ENCODE assay signal across 12 cellular contexts in genomic region chr1:94154989-94155388, GRCh38. TPM values are rescaled to one million over a fixed set of nuclear protein-coding genes. Genes with fewer than 3 reads are reported as not detected.
"Had no signal": no experiment of that assay in that cellular context is flagged by ENCODE, and none has a peak within 500 bp of the region (broad histone marks: within the 10 kb centered on the region; RNA-seq: fewer than 3 reads in every experiment).

No MANE protein-coding gene starts in this region.

- H3K27ac ChIP-seq: adrenal gland, neutrophil, tibial artery, vagina had no signal

- DNase-seq: activated CD4-positive, alpha-beta T cell treated with anti-CD3 and anti-CD28 coated beads, Interleukin-2, amount 50 U/mL, for 1 hour; activated naive CD4-positive, alpha-beta T cell treated with anti-CD3 and anti-CD28 coated beads, Interleukin-2, amount 10 ng/mL, durations not matched to agents 7 days and 5 days; foreskin melanocyte; naive B cell; T-helper 2 cell; tibial artery had no signal

- ATAC-seq: esophagus mucosa had no signal

RNA-seq across cellular contexts. Expression of gene ABCA4, which starts 34.0 kb away (rescaled TPM):
- total RNA-seq: activated T-helper 2 cell treated with anti-CD3 and anti-CD28 coated beads, Interferon-gamma antibody, Interleukin-2, Interleukin-4, amounts not matched to agents 10 μg/mL and 5 μg/mL and 100 μg/mL, durations not matched to agents 14 hours and 24 hours and 36 hours; kidney epithelial cell had no signal
